In genomic region chrX:69664693-69665092, GRCh38 we compare ENCODE assay signal across 28 cellular contexts. TPM values are rescaled to one million over a fixed set of nuclear protein-coding genes. Genes with fewer than 3 reads are reported as not detected.
"Had no signal": no experiment of that assay in that cellular context is flagged by ENCODE, and none has a peak within 500 bp of the region (broad histone marks: within the 10 kb centered on the region; RNA-seq: fewer than 3 reads in every experiment).

No MANE protein-coding gene starts in this region.

- H3K4me3 ChIP-seq: hepatocyte, lung, neural progenitor cell, skin epidermis, stomach, testis, thyroid gland, transverse colon, upper lobe of left lung, vagina had no signal

- DNase-seq: islet precursor cell; mesendoderm; naive B cell; natural killer cell; nephron progenitor cell; occipital lobe; retina; right cardiac atrium; stimulated activated CD4-positive, alpha-beta T cell treated with anti-CD3 and anti-CD28 coated beads, Interleukin-12 subunit alpha, Interleukin-12 subunit beta, amount 100 ng/mL, for 4 hours; stimulated activated CD4-positive, alpha-beta T cell treated with anti-CD3 and anti-CD28 coated beads, Interleukin-15, amount 100 ng/mL, for 24 hours; stimulated activated CD4-positive, alpha-beta T cell treated with anti-CD3 and anti-CD28 coated beads, Interleukin-2, amount 100 ng/mL, for 24 hours; stimulated activated CD4-positive, alpha-beta T cell treated with anti-CD3 and anti-CD28 coated beads, Interleukin-4, amount 100 ng/mL, for 1 hour; stimulated activated naive B cell treated with anti-CD40 and anti-IgM and Interleukin-4, amounts not matched to agents 10 μg/mL and 1 μg/mL and 100 μg/mL, for 72 hours; stimulated activated naive CD8-positive, alpha-beta T cell treated with anti-CD3 and anti-CD28 coated beads, Interleukin-15, Interleukin-2, amounts not matched to agents 100 U/mL and 50 U/mL, for 24 hours; stomach; testis; thyroid gland; transverse colon; upper lobe of left lung had no signal

- ATAC-seq: left lobe of liver; natural killer cell; sciatic nerve; stimulated activated naive B cell treated with anti-CD40 and anti-IgM and Interleukin-4, amounts not matched to agents 10 μg/mL and 1 μg/mL and 100 μg/mL, for 72 hours; stimulated activated naive CD8-positive, alpha-beta T cell treated with anti-CD3 and anti-CD28 coated beads, Interleukin-15, Interleukin-2, amounts not matched to agents 100 U/mL and 50 U/mL, for 24 hours had no signal

- H3K36me3 ChIP-seq: neural progenitor cell, neutrophil, stomach, thyroid gland, transverse colon, upper lobe of left lung, vagina had no signal

- H3K9me3 ChIP-seq: neutrophil, testis, thyroid gland, transverse colon had no signal

- H3K4me1 ChIP-seq: neural progenitor cell, stomach, testis, thyroid gland, transverse colon, upper lobe of left lung, vagina had no signal

- H3K27ac ChIP-seq: hepatocyte, neural progenitor cell, neutrophil, skin epidermis, stomach, testis, thyroid gland, transverse colon, upper lobe of left lung, vagina had no signal

- H3K27me3 ChIP-seq: hepatocyte, neural progenitor cell, neutrophil, stomach, testis, thyroid gland, transverse colon, upper lobe of left lung, vagina had no signal

RNA-seq across cellular contexts. Expression of gene EDA, which starts 48.8 kb away (rescaled TPM):
- total RNA-seq: osteocyte had no signal
